Comparison of ENCODE assay signal across 10 cellular contexts in genomic region chr18:57698571-57699276, GRCh38.
DNase-seq lines count a peak whose midpoint lies in the region; ATAC-seq and TF ChIP-seq lines count a peak whose summit lies in the region.
"Had no signal": no experiment of that assay in that cellular context is flagged by ENCODE, and none has a peak within 500 bp of the region (broad histone marks: within the 10 kb centered on the region; RNA-seq: fewer than 3 reads in every experiment).

No MANE protein-coding gene starts in this region.

- no peaks in the 10 kb centered on the region for H3K79me1 ChIP-seq in mesendoderm (ENCODE audit: low read length)

- no TSS peak for BruUV-seq in MCF 10A (replicated peaks; lab: Mats Ljungman, UMichigan)
- no TSS peak for BruUV-seq in mammary epithelial cell (replicated peaks; lab: Mats Ljungman, UMichigan)

- no peak overlapping the region for H3K23ac ChIP-seq in mesendoderm (ENCODE audit: low read length)

- H2BK5ac ChIP-seq in mesendoderm (ENCODE audit: low read length) = no peak overlapping the region

- in situ Hi-C loops in mammary epithelial cell (cut with MboI; ENCODE audit: low sequenced_read_pairs in 2 of 2) (no loop called here), GM13976 (cut with MboI; ENCODE audit: low sequenced_read_pairs, unreplicated experiment) (no loop called here)

- H3K4ac ChIP-seq in mesendoderm (ENCODE audit: low read depth, low read length) = no peak overlapping the region

- H3K27ac ChIP-seq in mammary epithelial cell (ENCODE audit: insufficient read depth, low read depth, low read length) (no peak overlapping the region), mesendoderm (ENCODE audit: low read depth, low read length) (no peak overlapping the region)

- peak overlapping the region; percentile 83 for H3K27ac Mint-ChIP-seq in MCF 10A (ENCODE audit: low read depth, unreplicated experiment)

- no peaks in the 10 kb centered on the region for H3K27me3 Mint-ChIP-seq in MCF 10A (ENCODE audit: insufficient read depth, unreplicated experiment)

- no peaks in the 10 kb centered on the region for H3K9me3 ChIP-seq in mammary epithelial cell (replicated peaks; ENCODE audit: insufficient read depth, low read length)

- no peak overlapping the region for H2AFZ ChIP-seq in mammary epithelial cell (ENCODE audit: low read depth, low read length)

- H3K9ac ChIP-seq in mammary epithelial cell (ENCODE audit: insufficient read depth, low read length) (no peak overlapping the region), mesendoderm (ENCODE audit: low read length) (no peak overlapping the region)

- no peak overlapping the region for H4K5ac ChIP-seq in mesendoderm (ENCODE audit: low read length)

- intact Hi-C loops in MCF 10A (cut with micrococcal nuclease) (loop anchor here (10.0 kb wide), 1 partner anchor 56 kb away; no protein-coding TSS in a partner anchor), mammary epithelial cell (cut with micrococcal nuclease) (no loop called here)

- no peaks in the 10 kb centered on the region for H3K9me3 Mint-ChIP-seq in MCF 10A (ENCODE audit: unreplicated experiment)

- H2BK120ac ChIP-seq in mesendoderm (ENCODE audit: low read depth, low read length) = no peak overlapping the region

- H4K8ac ChIP-seq in mesendoderm (ENCODE audit: low read depth, low read length) = no peak overlapping the region

- POLR2A ChIA-PET in MCF 10A (lab: Yijun Ruan, JAX) = interaction anchor here (0.7 to 1.1 kb wide), 4 partner anchors 14 to 49 kb away, joined by 3 to 4 read pairs (median 3); no protein-coding TSS in a partner anchor

- no peak overlapping the region for H3K4me3 ChIP-seq in mammary epithelial cell (replicated peaks in 1 of 3; ENCODE audit: insufficient read depth in 1 of 3, low read depth in 2 of 3, low read length in 3 of 3)
- H3K4me3 ChIP-seq in choroid plexus epithelial cell (ENCODE audit: low read depth, low read length) = no peak overlapping the region
- no peak overlapping the region for H3K4me3 ChIP-seq in mesendoderm (ENCODE audit: low read length)

- WGBS in mammary epithelial cell (ENCODE audit: low coverage, missing lambda C conversion rate) = 71% methylated on average over 7 of the region's 7 CpGs
- no CpG with 5 or more reads among the region's 7 CpGs for WGBS in mesendoderm (ENCODE audit: extremely low coverage, insufficient coverage, low lambda C conversion rate)

- H3K18ac ChIP-seq in mesendoderm (ENCODE audit: low read length) = no peak overlapping the region

- H3K4me1 Mint-ChIP-seq in MCF 10A (ENCODE audit: insufficient read depth, unreplicated experiment) = peaks cover 11% of the 10 kb centered on the region

- DNase-seq in MCF 10A (ENCODE audit: unreplicated experiment) (peak; percentile 41), mammary epithelial cell (no peak), choroid plexus epithelial cell (ENCODE audit: low read depth) (peak; percentile 82), mesendoderm (peak; percentile 74), NCI-H345 (lab: John Stamatoyannopoulos, UW) (no peak), SKM-1 treated with dmso at 0.1 percent for 144 hours (lab: John Stamatoyannopoulos, UW; ENCODE audit: unreplicated experiment) (no peak), GM13976 (ENCODE audit: low spot score) (no peak)
- DNase-seq: AML-193; stimulated activated CD4-positive, alpha-beta T cell treated with anti-CD3 and anti-CD28 coated beads, Interleukin-4, amount 100 ng/mL, for 1 hour had no signal

- dilution Hi-C loops in mammary epithelial cell (cut with HindIII; ENCODE audit: low sequenced_read_pairs) = no loop called here

- peaks cover 6% of the 10 kb centered on the region for H3K36me3 Mint-ChIP-seq in MCF 10A (ENCODE audit: insufficient read depth, unreplicated experiment)

- no peak overlapping the region for H2AK5ac ChIP-seq in mesendoderm (ENCODE audit: low read length)

- H3K4me3 Mint-ChIP-seq in MCF 10A (ENCODE audit: unreplicated experiment) = no peak overlapping the region

- H3K36me3 ChIP-seq in mammary epithelial cell (ENCODE audit: insufficient read depth, low read length) (peaks cover 1% of the 10 kb centered on the region), mesendoderm (ENCODE audit: control insufficient read depth, insufficient read depth, low read length) (no peaks in the 10 kb centered on the region)

- H3K27me3 ChIP-seq in mammary epithelial cell (ENCODE audit: insufficient read depth, low read length) (no peaks in the 10 kb centered on the region), mesendoderm (ENCODE audit: insufficient read depth, low read length, poor library complexity) (no peaks in the 10 kb centered on the region)

- H3K79me2 ChIP-seq in mammary epithelial cell (ENCODE audit: insufficient read depth, low read length) (no peaks in the 10 kb centered on the region), mesendoderm (ENCODE audit: control insufficient read depth, insufficient read depth, low read length) (no peaks in the 10 kb centered on the region)

- no peak overlapping the region for H3K56ac ChIP-seq in mesendoderm (ENCODE audit: low read length)

- no peaks in the 10 kb centered on the region for H4K20me1 ChIP-seq in mammary epithelial cell (ENCODE audit: insufficient read depth, low read length)

- ATAC-seq in HG02852 (IDR thresholded peaks at IDR 0.05; ENCODE audit: unreplicated experiment) = no peak

- CTCF ChIA-PET in MCF 10A (lab: Yijun Ruan, JAX) = interaction anchor here (0.7 kb wide), 1 partner anchor 48 kb away, joined by 3 read pairs; no protein-coding TSS in a partner anchor
- CTCF ChIA-PET in mammary epithelial cell (lab: Charles Lee; ENCODE audit: low non-redundant PET) = no interaction called here

- H2BK15ac ChIP-seq in mesendoderm (replicated peaks; ENCODE audit: low read depth) = no peak overlapping the region

- H3K4me1 ChIP-seq in mammary epithelial cell (ENCODE audit: insufficient read depth, low read length) (peaks cover 5% of the 10 kb centered on the region), mesendoderm (ENCODE audit: control insufficient read depth, low read depth, low read length) (peaks cover 4% of the 10 kb centered on the region)

- H3K4me2 ChIP-seq in mammary epithelial cell (ENCODE audit: insufficient read depth, low read depth, low read length) = no peak overlapping the region
- H3K4me2 ChIP-seq in mesendoderm (ENCODE audit: low read length) = no peak overlapping the region

- TF ChIP-seq CTCF in MCF 10A (IDR thresholded peaks at IDR 0.05; ENCODE audit: unreplicated experiment) (no peak), mammary epithelial cell (conservative IDR thresholded peaks at IDR 0.05 in 1 of 2, IDR thresholded peaks at IDR 0.05 in 1 of 2; ENCODE audit: extremely low read depth in 1 of 2, insufficient read depth in 1 of 2, low read depth in 1 of 2, low read length in 2 of 2) (no peak), choroid plexus epithelial cell (conservative IDR thresholded peaks at IDR 0.05; ENCODE audit: low read depth, low read length) (no peak), GM13976 (IDR thresholded peaks at IDR 0.05; ENCODE audit: borderline replicate concordance, control extremely low read depth, extremely low read depth, insufficient read depth, missing control alignments) (no peak)

Comparison
In these comparisons a context has a peak if more than half of its experiments do, and no peak if none do; other contexts are left out.
1. DNase-seq: peak in MCF 10A (single experiment), choroid plexus epithelial cell (single experiment) and mesendoderm (single experiment); none in mammary epithelial cell (single experiment), NCI-H345 (single experiment), SKM-1 treated with dmso at 0.1 percent for 144 hours (single experiment) and GM13976 (single experiment).